ENCODE assay signal across 1 cellular context in the genomic region with DNA sequence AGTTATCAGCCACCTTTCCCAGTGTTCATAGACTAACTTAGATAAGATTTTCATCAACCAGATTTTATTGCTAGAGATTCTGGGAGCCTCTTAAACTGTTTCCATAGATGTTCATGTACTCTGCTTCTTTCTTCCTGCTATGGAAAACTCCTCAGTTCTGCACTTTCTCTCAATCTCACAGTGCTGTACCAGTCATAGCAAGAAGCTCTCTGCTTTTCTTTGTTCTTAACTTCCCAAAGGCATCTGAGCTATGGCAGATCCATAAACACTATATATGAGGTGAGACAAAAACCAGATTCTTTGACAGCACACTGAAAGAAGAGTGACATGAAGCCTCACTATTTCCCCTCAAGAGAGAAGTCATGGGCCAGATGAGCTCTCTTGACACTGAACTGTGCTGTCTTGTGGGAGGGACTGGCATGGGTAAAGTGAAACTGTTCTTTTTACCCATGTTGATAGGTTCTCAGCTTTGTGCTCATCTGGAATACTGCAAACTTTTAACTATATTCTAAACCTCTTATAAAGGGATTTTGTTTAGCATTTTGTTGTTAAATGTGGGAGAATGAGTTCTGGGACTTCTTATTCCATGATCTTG.
TF ChIP-seq lines count a peak whose summit lies in the region.

No MANE protein-coding gene starts in this region.

TF ChIP-seq in K562, 482 proteins besides CTCF, POLR2A, EP300 and RAD21 (continued from another document):
- TF ChIP-seq, protein P1, sequence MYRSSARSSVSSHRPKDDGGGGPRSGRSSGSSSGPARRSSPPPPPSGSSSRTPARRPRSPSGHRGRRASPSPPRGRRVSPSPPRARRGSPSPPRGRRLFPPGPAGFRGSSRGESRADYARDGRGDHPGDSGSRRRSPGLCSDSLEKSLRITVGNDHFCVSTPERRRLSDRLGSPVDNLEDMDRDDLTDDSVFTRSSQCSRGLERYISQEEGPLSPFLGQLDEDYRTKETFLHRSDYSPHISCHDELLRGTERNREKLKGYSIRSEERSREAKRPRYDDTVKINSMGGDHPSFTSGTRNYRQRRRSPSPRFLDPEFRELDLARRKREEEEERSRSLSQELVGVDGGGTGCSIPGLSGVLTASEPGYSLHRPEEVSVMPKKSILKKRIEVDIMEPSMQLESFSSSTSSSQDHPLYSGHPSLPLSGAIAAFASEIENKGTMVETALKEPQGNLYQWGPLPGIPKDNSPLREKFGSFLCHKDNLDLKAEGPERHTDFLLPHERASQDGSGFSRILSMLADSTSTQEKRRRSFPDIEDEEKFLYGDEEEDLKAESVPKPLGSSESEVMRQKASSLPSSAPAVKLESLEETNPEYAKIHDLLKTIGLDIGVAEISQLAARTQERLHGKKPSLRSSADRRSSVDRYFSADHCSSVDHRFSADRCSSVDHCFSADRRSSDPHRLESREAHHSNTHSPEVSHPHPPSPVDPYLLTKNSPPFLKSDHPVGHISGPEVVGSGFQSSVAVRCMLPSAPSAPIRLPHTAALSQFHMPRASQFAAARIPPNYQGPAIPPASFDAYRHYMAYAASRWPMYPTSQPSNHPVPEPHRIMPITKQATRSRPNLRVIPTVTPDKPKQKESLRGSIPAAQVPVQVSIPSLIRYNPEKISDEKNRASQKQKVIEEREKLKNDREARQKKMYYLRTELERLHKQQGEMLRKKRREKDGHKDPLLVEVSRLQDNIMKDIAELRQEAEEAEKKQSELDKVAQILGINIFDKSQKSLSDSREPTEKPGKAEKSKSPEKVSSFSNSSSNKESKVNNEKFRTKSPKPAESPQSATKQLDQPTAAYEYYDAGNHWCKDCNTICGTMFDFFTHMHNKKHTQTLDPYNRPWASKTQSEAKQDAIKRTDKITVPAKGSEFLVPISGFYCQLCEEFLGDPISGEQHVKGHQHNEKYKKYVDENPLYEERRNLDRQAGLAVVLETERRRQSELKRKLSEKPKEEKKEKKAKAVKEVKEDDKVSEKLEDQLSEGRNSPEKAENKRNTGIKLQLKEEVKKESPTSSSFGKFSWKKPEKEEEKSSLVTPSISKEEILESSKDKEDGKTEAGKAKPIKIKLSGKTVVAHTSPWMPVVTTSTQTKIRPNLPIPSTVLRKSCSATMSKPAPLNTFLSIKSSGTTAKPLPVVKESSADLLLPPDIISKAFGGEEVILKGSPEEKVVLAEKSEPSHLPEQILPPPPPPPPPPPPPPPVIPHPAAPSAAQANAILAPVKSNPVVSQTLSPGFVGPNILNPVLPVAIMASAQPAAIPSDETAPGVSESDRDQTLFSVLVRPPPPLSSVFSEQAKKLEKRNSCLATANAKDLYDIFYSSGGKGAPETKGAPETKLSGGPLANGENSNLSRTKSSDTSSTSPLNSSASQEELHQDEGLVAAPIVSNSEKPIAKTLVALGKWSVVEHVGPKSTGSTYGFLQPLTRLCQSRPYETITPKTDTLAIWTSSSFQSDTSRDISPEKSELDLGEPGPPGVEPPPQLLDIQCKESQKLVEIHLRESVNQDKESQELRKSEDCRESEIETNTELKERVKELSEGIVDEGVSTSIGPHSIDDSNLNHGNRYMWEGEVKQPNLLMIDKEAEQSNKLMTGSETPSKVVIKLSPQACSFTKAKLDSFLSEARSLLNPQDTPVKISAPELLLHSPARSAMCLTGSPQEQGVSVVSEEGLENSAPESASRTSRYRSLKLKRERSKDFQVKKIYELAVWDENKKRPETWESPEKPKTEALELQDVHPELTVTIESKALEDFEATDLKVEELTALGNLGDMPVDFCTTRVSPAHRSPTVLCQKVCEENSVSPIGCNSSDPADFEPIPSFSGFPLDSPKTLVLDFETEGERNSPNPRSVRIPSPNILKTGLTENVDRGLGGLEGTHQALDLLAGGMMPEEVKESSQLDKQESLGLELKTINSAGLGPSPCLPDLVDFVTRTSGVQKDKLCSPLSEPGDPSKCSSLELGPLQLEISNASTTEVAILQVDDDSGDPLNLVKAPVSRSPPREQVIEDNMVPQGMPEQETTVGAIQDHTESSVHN (IDR thresholded peaks at IDR 0.05; ENCODE audit: borderline replicate concordance in 1 of 2, low read depth in 1 of 2), result no peak
- no peak for TF ChIP-seq ZNF384 (IDR thresholded peaks at IDR 0.05; ENCODE audit: low read depth, low read length)
- TF ChIP-seq ZC3H4 (CRISPR knock-in tag; IDR thresholded peaks at IDR 0.05; ENCODE audit: borderline replicate concordance), result no peak
- TF ChIP-seq NRF1 (conservative IDR thresholded peaks at IDR 0.05 in 1 of 2, IDR thresholded peaks at IDR 0.05 in 1 of 2), result no peak
- TF ChIP-seq ZNF699 (CRISPR knock-in tag; IDR thresholded peaks at IDR 0.05; ENCODE audit: insufficient replicate concordance), result no peak
- TF ChIP-seq EWSR1 (IDR thresholded peaks at IDR 0.05; ENCODE audit: borderline replicate concordance, low read depth, partially characterized antibody), result no peak
- TF ChIP-seq LARP7 (IDR thresholded peaks at IDR 0.05), result no peak
- TF ChIP-seq TEAD4 (IDR thresholded peaks at IDR 0.05; ENCODE audit: low read length), result no peak
- TF ChIP-seq TEAD4 (CRISPR knock-in tag; IDR thresholded peaks at IDR 0.05; ENCODE audit: borderline replicate concordance), result no peak
- no peak for TF ChIP-seq NCOA1 (IDR thresholded peaks at IDR 0.05; ENCODE audit: low read depth)
TF ChIP-seq in K562: peak in this region for 0.
